In the genomic region with DNA sequence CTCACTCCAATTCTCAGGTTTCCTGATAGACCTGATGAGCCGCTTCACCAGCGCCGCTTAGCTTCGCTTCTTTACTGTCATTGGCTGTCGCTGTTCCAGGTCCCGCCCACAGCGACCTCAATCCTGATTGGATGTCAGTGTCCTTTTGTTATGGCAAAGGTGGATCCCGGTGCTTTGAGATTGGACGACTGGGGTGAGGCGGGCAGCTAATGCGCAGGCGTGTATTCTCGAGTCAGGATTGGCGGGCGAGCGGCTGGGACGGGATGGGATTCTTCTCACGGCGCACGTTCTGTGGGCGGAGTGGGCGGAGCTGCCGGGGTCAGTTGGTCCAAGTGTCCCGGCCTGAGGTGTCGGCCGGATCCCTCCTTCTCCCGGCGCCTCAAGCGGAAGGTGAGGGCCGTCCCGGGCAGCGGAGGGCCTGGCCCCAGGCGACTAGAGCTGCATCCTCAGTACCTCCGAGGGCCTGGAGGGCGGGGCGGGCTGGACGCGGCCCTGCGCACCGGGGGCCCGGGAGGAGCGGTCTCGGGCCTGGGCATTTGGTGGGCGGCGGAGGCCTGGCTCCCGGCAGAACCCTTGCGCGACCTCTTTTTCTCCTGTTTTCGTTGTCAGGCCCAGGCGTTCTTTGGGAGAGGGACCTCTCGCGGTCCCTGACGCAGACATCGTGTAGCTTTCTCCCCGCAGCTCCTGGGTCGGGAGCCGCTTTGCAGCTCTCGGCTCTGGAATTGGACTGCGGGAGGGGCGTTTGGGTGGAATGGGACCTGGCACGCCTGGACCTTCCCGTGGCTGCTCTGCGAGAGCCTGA, we compare ENCODE assay signal across 8 cellular contexts. TPM values are rescaled to one million over a fixed set of nuclear protein-coding genes. Genes with fewer than 3 reads are reported as not detected.
DNase-seq lines count a peak whose midpoint lies in the region; ATAC-seq, FAIRE-seq and TF ChIP-seq lines count a peak whose summit lies in the region.

A gene (plus strand): TSS at position 319 of the 802 bp plus-strand sequence. CDS start 5,525 bp downstream, outside the sequence.

- H2AFZ ChIP-seq in SU-DHL-6 (ENCODE audit: low read depth, low read length, severe bottlenecking) = peak within 1 kb of the TSS; percentile 57

- WGBS in pancreas, 2 donors = 1 to 3% methylated on average over 56 to 63 of the region's 63 CpGs

- no peaks in the 10 kb centered on the region for H3K9me2 ChIP-seq in SU-DHL-6 (replicated peaks; ENCODE audit: insufficient read depth, low read length)

- no peaks in the 10 kb centered on the region for H3K9me3 Mint-ChIP-seq in activated naive CD8-positive, alpha-beta T cell treated with anti-CD3 and anti-CD28 coated beads, Interleukin-2, amount 50 U/mL, for 24 hours

- peaks cover 35% of the 10 kb centered on the region for H3K4me1 Mint-ChIP-seq in activated naive CD8-positive, alpha-beta T cell treated with anti-CD3 and anti-CD28 coated beads, Interleukin-2, amount 50 U/mL, for 24 hours

- FAIRE-seq in pancreas (lab: Jason Lieb, UNC) = peak; percentile 98

- no peaks in the 10 kb centered on the region for H3K36me3 Mint-ChIP-seq in activated naive CD8-positive, alpha-beta T cell treated with anti-CD3 and anti-CD28 coated beads, Interleukin-2, amount 50 U/mL, for 24 hours (ENCODE audit: low read depth)

- H3K27ac ChIP-seq in SU-DHL-6 (ENCODE audit: low read depth, low read length) (peak within 1 kb of the TSS; percentile 38; the same call in 1 of the 2 replicates), pancreas (peak within 1 kb of the TSS; percentile 49 to 80 (median 76)), tibial artery (peak within 1 kb of the TSS; percentile 93 to 98)

- H3K9me3 ChIP-seq in SU-DHL-6 (ENCODE audit: insufficient read depth, low read length) = no peaks in the 10 kb centered on the region
- no peaks in the 10 kb centered on the region for H3K9me3 ChIP-seq in pancreas
- H3K9me3 ChIP-seq in tibial artery = no peaks in the 10 kb centered on the region

- no peaks in the 10 kb centered on the region for H4K20me1 ChIP-seq in SU-DHL-6 (ENCODE audit: low read depth, low read length)

- peak; percentile 1 for TF ChIP-seq CTCF in GM10266 (IDR thresholded peaks at IDR 0.05; ENCODE audit: control insufficient read depth, insufficient read depth, low read depth, missing control alignments)
- no peak for TF ChIP-seq CTCF in SU-DHL-6 (IDR thresholded peaks at IDR 0.05; ENCODE audit: insufficient read depth, low read length, poor library complexity, severe bottlenecking)
- TF ChIP-seq CTCF in pancreas (IDR thresholded peaks at IDR 0.05) = no peak
- no peak for TF ChIP-seq CTCF in tibial artery (IDR thresholded peaks at IDR 0.05)

- H3K79me2 ChIP-seq in SU-DHL-6 (ENCODE audit: insufficient read depth, low read length) = peaks cover 21% of the 10 kb centered on the region

- DNase-seq in GM10266 (ENCODE audit: extremely low spot score) (peak; percentile 96), NCI-H1105 treated with DMSO at 0.1 percent for 48 hours (lab: John Stamatoyannopoulos, UW) (peak; percentile 94), Right ventricle myocardium superior (peak; percentile 99), pancreas (peak; percentile 94 to 99 (median 98)), tibial artery (peak; percentile 100)
- peak; percentile 95 for DNase-seq in activated naive CD8-positive, alpha-beta T cell treated with anti-CD3 and anti-CD28 coated beads, Interleukin-2, amount 50 U/mL, for 24 hours

- H3K4me3 ChIP-seq in SU-DHL-6 (ENCODE audit: insufficient read depth, low read length, poor library complexity, severe bottlenecking) (peak within 1 kb of the TSS; percentile 61), pancreas (peak within 1 kb of the TSS; percentile 52 to 90 (median 84)), tibial artery (peak within 1 kb of the TSS; percentile 96 to 98)

- no peak within 1 kb of the TSS for H3K27ac Mint-ChIP-seq in activated naive CD8-positive, alpha-beta T cell treated with anti-CD3 and anti-CD28 coated beads, Interleukin-2, amount 50 U/mL, for 24 hours

- H3K36me3 ChIP-seq in SU-DHL-6 (ENCODE audit: low read length) (no peaks in the 10 kb centered on the region), pancreas (no peaks in the 10 kb centered on the region), tibial artery (no peaks in the 10 kb centered on the region)

- ATAC-seq in HG02642 (IDR thresholded peaks at IDR 0.05; ENCODE audit: poor library complexity, unreplicated experiment) (peak; percentile 98), Right ventricle myocardium superior (ENCODE audit: poor library complexity) (peak; percentile 98), pancreas (peak; percentile 95 to 99 (median 98))
- peak; percentile 95 for ATAC-seq in activated naive CD8-positive, alpha-beta T cell treated with anti-CD3 and anti-CD28 coated beads, Interleukin-2, amount 50 U/mL, for 24 hours

- no peaks in the 10 kb centered on the region for H3F3A ChIP-seq in SU-DHL-6 (ENCODE audit: insufficient read depth)

- H3K27me3 Mint-ChIP-seq in activated naive CD8-positive, alpha-beta T cell treated with anti-CD3 and anti-CD28 coated beads, Interleukin-2, amount 50 U/mL, for 24 hours = no peaks in the 10 kb centered on the region

- H3K27me3 ChIP-seq in SU-DHL-6 (ENCODE audit: low read length) (no peaks in the 10 kb centered on the region), pancreas (no peaks in the 10 kb centered on the region), tibial artery (no peaks in the 10 kb centered on the region)

- peak within 1 kb of the TSS; percentile 65 for H3K9ac ChIP-seq in SU-DHL-6 (ENCODE audit: low read length)

- H3K4me1 ChIP-seq in pancreas (peaks cover 0 to 25% (median 4%) of the 10 kb centered on the region in 3 donors), tibial artery (peaks cover 0 to 38% (median 24%) of the 10 kb centered on the region in 4 donors)

- intact Hi-C loops in Right ventricle myocardium superior (cut with DNase I) (loop anchor here (5.0 to 10.0 kb wide), 2 partner anchors 149 to 481 kb away; a partner anchor contains a TSS), pancreas (cut with DNase I) (no loop called here), tibial artery (cut with DNase I; ENCODE audit: low total_unique reads) (loop anchor here (10.0 kb wide), 1 partner anchor 151 kb away; a partner anchor contains a TSS)

- H3K4me3 Mint-ChIP-seq in activated naive CD8-positive, alpha-beta T cell treated with anti-CD3 and anti-CD28 coated beads, Interleukin-2, amount 50 U/mL, for 24 hours = no peak within 1 kb of the TSS

- H3K4me2 ChIP-seq in SU-DHL-6 (ENCODE audit: low read depth, low read length, poor library complexity, severe bottlenecking) = peak within 1 kb of the TSS; percentile 72

RNA-seq across cellular contexts. Expression of the gene that starts here (rescaled TPM):
- total RNA-seq in Right ventricle myocardium superior (67.9 TPM), pancreas (10 to 100 TPM; 19.4 to 45.6 (median 35.4) TPM)
- polyA plus RNA-seq in pancreas = 10 to 100 TPM; 28.4 to 62.5 TPM

Comparison
In these comparisons a context has a peak if more than half of its experiments do, and no peak if none do; other contexts are left out.
1. Peak in every context shown above with its lines: DNase-seq, ATAC-seq, H3K4me3 ChIP-seq and H3K27ac ChIP-seq.
2. H3K27ac ChIP-seq: peak in every context shown above with its lines; median percentile 96 in tibial artery; 76 in pancreas; 38 in SU-DHL-6.
3. intact Hi-C loops: an anchor here in Right ventricle myocardium superior (5.0 to 10.0 kb wide) and tibial artery (10.0 kb wide); none called in pancreas.